In genomic region chr18:36786686-36787085, GRCh38 we compare ENCODE assay signal across 11 cellular contexts. TPM values are rescaled to one million over a fixed set of nuclear protein-coding genes. Genes with fewer than 3 reads are reported as not detected.
A peak's percentile ranks its signal among the peaks of the same experiment; 100 is the strongest.
DNase-seq lines count a peak whose midpoint lies in the region; ATAC-seq, FAIRE-seq and TF ChIP-seq lines count a peak whose summit lies in the region.
"Had no signal": no experiment of that assay in that cellular context is flagged by ENCODE, and none has a peak within 500 bp of the region (broad histone marks: within the 10 kb centered on the region; RNA-seq: fewer than 3 reads in every experiment).

No MANE protein-coding gene starts in this region.

- H3K79me2 ChIP-seq in astrocyte (ENCODE audit: insufficient read depth, low read length), result no peaks in the 10 kb centered on the region

- H3K27ac ChIP-seq in astrocyte (ENCODE audit: low read depth, low read length) (no peak overlapping the region), heart right ventricle (peak overlapping the region in 7 of 10 donors; percentile 9 to 68 (median 53)), spleen (no peak overlapping the region), stomach (peak overlapping the region in 1 of 5 donors; percentile 43)
- H3K27ac ChIP-seq: KMS-11 had no signal

- peak; percentile 76 for FAIRE-seq in astrocyte (lab: Jason Lieb, UNC)
- FAIRE-seq: D721Med had no signal

- TF ChIP-seq EP300 in stomach (IDR thresholded peaks at IDR 0.05), result no peak

- no peaks in the 10 kb centered on the region for H3K27me3 Mint-ChIP-seq in astrocyte (ENCODE audit: low read depth, unreplicated experiment)

- no peaks in the 10 kb centered on the region for H3K9me3 Mint-ChIP-seq in astrocyte (ENCODE audit: unreplicated experiment)

- H3K9me3 ChIP-seq in astrocyte (ENCODE audit: insufficient read depth, low read depth, low read length) (no peaks in the 10 kb centered on the region), heart right ventricle (no peaks in the 10 kb centered on the region), spleen (peaks cover 0 to 5% (median 0%) of the 10 kb centered on the region in 8 donors), stomach (no peaks in the 10 kb centered on the region)

- intact Hi-C loops in heart right ventricle (cut with DNase I), result no loop called here
- intact Hi-C loops in spleen (cut with DNase I; ENCODE audit: low total_unique reads), result no loop called here
- intact Hi-C loops in stomach (cut with DNase I; ENCODE audit: low total_unique reads), result no loop called here

- H3K4me1 Mint-ChIP-seq in astrocyte (ENCODE audit: low read depth, unreplicated experiment), result peaks cover 10% of the 10 kb centered on the region
- H3K4me1 Mint-ChIP-seq: nephron progenitor cell had no signal

- peak overlapping the region; percentile 86 for H3K27ac Mint-ChIP-seq in astrocyte (ENCODE audit: unreplicated experiment)
- H3K27ac Mint-ChIP-seq: nephron progenitor cell had no signal

- DNase-seq in ELF-1 (ENCODE audit: low read depth, low spot score), result peak; percentile 33
- DNase-seq in astrocyte (ENCODE audit: low read depth), result peak; percentile 81
- DNase-seq in heart right ventricle, result peak; percentile 26 to 67
- peak; percentile 75 for DNase-seq in retinal pigment epithelial cell (ENCODE audit: low read depth)
- DNase-seq in NCI-H128 (lab: John Stamatoyannopoulos, UW; ENCODE audit: unreplicated experiment), result no peak
- DNase-seq in spleen, result no peak
- DNase-seq in stomach, result no peak
- DNase-seq: nephron progenitor cell had no signal

- H3K36me3 ChIP-seq in astrocyte (ENCODE audit: insufficient read depth, low read length) (no peaks in the 10 kb centered on the region), heart right ventricle (peaks cover 0 to 52% (median 10%) of the 10 kb centered on the region in 9 donors), spleen (peaks cover 3 to 54% (median 11%) of the 10 kb centered on the region in 6 donors), stomach (peaks cover 0 to 49% (median 41%) of the 10 kb centered on the region in 4 donors)

- TF ChIP-seq CTCF in astrocyte (IDR thresholded peaks at IDR 0.05; ENCODE audit: insufficient read depth, low read depth, low read length), result no peak
- TF ChIP-seq CTCF in heart right ventricle (IDR thresholded peaks at IDR 0.05), result no peak
- no peak for TF ChIP-seq CTCF in retinal pigment epithelial cell (conservative IDR thresholded peaks at IDR 0.05; ENCODE audit: low read depth, low read length)
- no peak for TF ChIP-seq CTCF in spleen (IDR thresholded peaks at IDR 0.05 in 8 of 11, conservative IDR thresholded peaks at IDR 0.05 in 3 of 11)
- no peak for TF ChIP-seq CTCF in stomach (IDR thresholded peaks at IDR 0.05)

- TF ChIP-seq POLR2A in spleen (IDR thresholded peaks at IDR 0.05) (no peak), stomach (IDR thresholded peaks at IDR 0.05) (no peak)

- no peak overlapping the region for H2AFZ ChIP-seq in astrocyte (ENCODE audit: low read depth, low read length)

- no peaks in the 10 kb centered on the region for H3K27me3 ChIP-seq in astrocyte (ENCODE audit: insufficient read depth, low read length)
- H3K27me3 ChIP-seq in heart right ventricle, result no peaks in the 10 kb centered on the region
- no peaks in the 10 kb centered on the region for H3K27me3 ChIP-seq in spleen (replicated peaks in 1 of 7)
- H3K27me3 ChIP-seq in stomach, result no peaks in the 10 kb centered on the region

- no peak overlapping the region for H3K4me2 ChIP-seq in astrocyte (ENCODE audit: low read length)
- H3K4me2 ChIP-seq: KMS-11 had no signal

- H3K4me3 Mint-ChIP-seq in astrocyte (ENCODE audit: unreplicated experiment), result no peak overlapping the region
- H3K4me3 Mint-ChIP-seq: nephron progenitor cell had no signal

- H3K36me3 Mint-ChIP-seq in astrocyte (ENCODE audit: low read depth, unreplicated experiment), result peaks cover 11% of the 10 kb centered on the region

- no peaks in the 10 kb centered on the region for H4K20me1 ChIP-seq in astrocyte (ENCODE audit: insufficient read depth, low read length)

- H3K4me3 ChIP-seq in astrocyte (ENCODE audit: insufficient read depth, low read depth, low read length) (no peak overlapping the region), heart right ventricle (no peak overlapping the region), retinal pigment epithelial cell (ENCODE audit: low read length) (no peak overlapping the region), spleen (no peak overlapping the region), stomach (no peak overlapping the region)

- ATAC-seq in heart right ventricle (peak; percentile 59 to 94 (median 82)), GM21737 (IDR thresholded peaks at IDR 0.05; ENCODE audit: unreplicated experiment) (no peak)

- H3K4me1 ChIP-seq in astrocyte (ENCODE audit: insufficient read depth, low read length), result peaks cover 7% of the 10 kb centered on the region
- H3K4me1 ChIP-seq in heart right ventricle, result peaks cover 0 to 26% (median 14%) of the 10 kb centered on the region in 9 donors
- H3K4me1 ChIP-seq in spleen, result no peaks in the 10 kb centered on the region
- peaks cover 0 to 11% (median 0%) of the 10 kb centered on the region in 4 donors for H3K4me1 ChIP-seq in stomach

- H3K9ac ChIP-seq in astrocyte (ENCODE audit: low read length), result no peak overlapping the region
- H3K9ac ChIP-seq: KMS-11 had no signal

- 35 to 45% methylated on average over 4 of the region's 4 CpGs for WGBS in heart right ventricle, 2 donors
- WGBS in spleen, 5 donors, result 77 to 96% (median 87%) methylated on average over 4 of the region's 4 CpGs
- 75 to 96% (median 85%) methylated on average over 4 of the region's 4 CpGs for WGBS in stomach, 5 donors

RNA-seq across cellular contexts. Expression of gene TPGS2, which starts 42.1 kb away (rescaled TPM):
- total RNA-seq in astrocyte (127 and 138 TPM in 2 replicates), heart right ventricle (10 to 100 TPM; 18.6 to 41.2 (median 27.6) TPM), spleen (10 to 100 TPM; 35.0 to 93.3 (median 39.9) TPM), stomach (100 to 1,000 TPM in 3 of 5 donors, 10 to 100 TPM in 2; 36.7 to 230 (median 121) TPM)
- polyA plus RNA-seq in heart right ventricle (10 to 100 TPM; 12.4 to 31.3 TPM), spleen (10 to 100 TPM; 23.5 to 29.7 (median 27.5) TPM), stomach (10 to 100 TPM; 38.5 to 66.7 (median 44.0) TPM)

RNA-seq across cellular contexts. Expression of gene KIAA1328, which starts 42.2 kb away (rescaled TPM):
- total RNA-seq in astrocyte (3.7 and 4.2 TPM in 2 replicates), heart right ventricle (1 to 10 TPM; 4.0 to 6.3 (median 5.4) TPM), spleen (10 to 100 TPM in 6 of 7 donors, 1 to 10 TPM in 1; 8.2 to 27.1 (median 15.7) TPM), stomach (10 to 100 TPM; 10.4 to 21.7 (median 11.1) TPM)
- polyA plus RNA-seq in heart right ventricle (1 to 10 TPM; 1.9 to 2.5 TPM), spleen (1 to 10 TPM; 1.9 to 3.5 (median 3.1) TPM), stomach (1 to 10 TPM; 1.9 to 2.3 (median 2.1) TPM)

Comparison
In these comparisons a context has a peak if more than half of its experiments do, and no peak if none do; other contexts are left out.
1. DNase-seq: peak in ELF-1 (single experiment), astrocyte (single experiment), heart right ventricle (2 of 2) and retinal pigment epithelial cell (single experiment); none in NCI-H128 (single experiment), spleen (single experiment) and stomach (single experiment).
2. H3K27ac ChIP-seq: peak in heart right ventricle (7 of 10); none in astrocyte (single experiment) and spleen (0 of 8).